Comparison of ENCODE assay signal across 8 cellular contexts in the genomic region with DNA sequence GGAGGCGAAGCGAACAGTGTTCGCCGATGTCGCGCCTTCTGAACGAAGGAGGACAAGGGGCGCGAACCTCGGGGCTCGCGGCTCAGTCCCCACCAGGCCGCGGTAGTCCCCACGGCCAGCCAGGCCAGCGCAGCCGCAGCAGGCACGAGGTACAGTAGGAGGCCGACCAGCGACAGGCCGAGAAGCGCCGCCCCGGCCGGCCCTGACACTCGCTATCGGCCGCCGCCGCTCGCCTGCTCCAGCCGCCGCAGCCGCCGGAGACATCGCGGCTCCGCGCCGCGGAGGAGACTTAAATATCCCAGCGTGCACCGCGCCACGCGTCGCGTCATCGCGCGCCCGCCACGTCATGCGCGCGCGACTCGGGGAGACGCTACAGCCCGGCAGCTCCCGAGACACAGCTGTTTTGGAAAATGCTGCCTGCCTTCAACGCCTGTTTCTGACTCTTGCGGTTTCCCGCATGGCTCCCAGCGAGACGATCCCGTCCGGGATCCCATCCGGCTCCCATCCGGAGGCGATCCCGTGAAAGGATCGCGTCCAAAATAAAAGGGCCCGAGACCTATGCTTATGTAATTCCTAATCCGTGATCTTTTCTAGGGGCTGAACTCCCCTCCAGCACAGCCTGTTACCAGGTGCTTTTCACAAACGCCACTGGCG. TPM values are rescaled to one million over a fixed set of nuclear protein-coding genes. Genes with fewer than 3 reads are reported as not detected.
A peak's percentile ranks its signal among the peaks of the same experiment; 100 is the strongest.
DNase-seq lines count a peak whose midpoint lies in the region; ATAC-seq and TF ChIP-seq lines count a peak whose summit lies in the region.
"Not testable (repeated sequence)": the region's sequence is repeated elsewhere in the genome, so short reads cannot be mapped to it uniquely, and the experiment has no call there.

A gene (minus strand): TSS at position 291 of the 654 bp plus-strand sequence. CDS start 1,215 bp downstream, outside the sequence.

- not testable (repeated sequence) for H3K79me2 ChIP-seq in GM23338 (replicated peaks; ENCODE audit: insufficient read depth)

- peak within 1 kb of the TSS; percentile 97 for H3K27ac Mint-ChIP-seq in GM23338
- peak within 1 kb of the TSS; percentile 83 for H3K27ac Mint-ChIP-seq in T-helper 17 cell
- peak within 1 kb of the TSS; percentile 97 for H3K27ac Mint-ChIP-seq in glutamatergic neuron (ENCODE audit: unreplicated experiment)
- peak within 1 kb of the TSS; percentile 99 for H3K27ac Mint-ChIP-seq in nephron progenitor cell

- ATAC-seq in GM23338 (peak; percentile 88), T-helper 17 cell (peak; percentile 94)

- intact Hi-C loops in adrenal gland (cut with DNase I) = not testable (repeated sequence)

- H4K20me1 ChIP-seq in GM23338 (replicated peaks; ENCODE audit: insufficient read depth) = not testable (repeated sequence)

- H3K4me3 Mint-ChIP-seq in GM23338 (peak within 1 kb of the TSS; percentile 90), T-helper 17 cell (peak within 1 kb of the TSS; percentile 88), glutamatergic neuron (ENCODE audit: unreplicated experiment) (peak within 1 kb of the TSS; percentile 95), nephron progenitor cell (peak within 1 kb of the TSS; percentile 95)

- DNase-seq in GM23338 (ENCODE audit: low spot score) = peak; percentile 21
- peak; percentile 16 to 28 (median 26) for DNase-seq in T-helper 17 cell
- DNase-seq in adrenal gland = peak in 6 of 7 donors; percentile 21 to 62 (median 34)
- DNase-seq in glutamatergic neuron = peak; percentile 43
- peak; percentile 37 for DNase-seq in nephron progenitor cell

- peak within 1 kb of the TSS; percentile 93 for H3K4me3 ChIP-seq in GM08714 (ENCODE audit: low read length)
- H3K4me3 ChIP-seq in GM23338 = peak within 1 kb of the TSS; percentile 74
- peak within 1 kb of the TSS; percentile 75 for H3K4me3 ChIP-seq in HUES6 (ENCODE audit: low read depth, low read length)
- H3K4me3 ChIP-seq in adrenal gland = peak within 1 kb of the TSS in 2 of 4 donors; percentile 22 to 70
- H3K4me3 ChIP-seq in subcutaneous abdominal adipose tissue (ENCODE audit: low read depth in 1 of 5, low read length in 5 of 5) = peak within 1 kb of the TSS; percentile 49 to 67 (median 63)

- H3K9me3 ChIP-seq in HUES6 (ENCODE audit: control insufficient read depth, insufficient read depth, low read depth, low read length); T-helper 17 cell (ENCODE audit: control insufficient read depth, low read length, poor library complexity, severe bottlenecking); adrenal gland (replicated peaks in 1 of 3); subcutaneous abdominal adipose tissue (ENCODE audit: control insufficient read depth in 5 of 5, low read length in 5 of 5): not testable (repeated sequence)

- H3K36me3 ChIP-seq in GM23338 (ENCODE audit: insufficient read depth); HUES6 (ENCODE audit: control insufficient read depth, insufficient read depth, low read length); adrenal gland (replicated peaks in 1 of 2); subcutaneous abdominal adipose tissue (ENCODE audit: control insufficient read depth in 5 of 5, insufficient read depth in 5 of 5, low read length in 5 of 5): not testable (repeated sequence)

- H2AFZ ChIP-seq in GM23338 = not testable (repeated sequence)

- H3K27ac ChIP-seq in GM23338 (ENCODE audit: low read depth); HUES6 (ENCODE audit: low read depth, low read length): not testable (repeated sequence)
- H3K27ac ChIP-seq in adrenal gland (peak within 1 kb of the TSS; percentile 54 to 94 (median 78)), subcutaneous abdominal adipose tissue (ENCODE audit: low read depth, low read length) (peak within 1 kb of the TSS; percentile 76)

- H3K4me1 ChIP-seq in GM23338 (ENCODE audit: insufficient read depth); HUES6 (ENCODE audit: control insufficient read depth, insufficient read depth, low read length); adrenal gland (replicated peaks in 1 of 2); subcutaneous abdominal adipose tissue (ENCODE audit: control insufficient read depth in 5 of 5, insufficient read depth in 5 of 5, low read length in 5 of 5): not testable (repeated sequence)

- H3K4me1 Mint-ChIP-seq in GM23338; T-helper 17 cell; glutamatergic neuron (ENCODE audit: low read depth, unreplicated experiment); nephron progenitor cell: not testable (repeated sequence)

- peaks cover 19% of the 10 kb centered on the region for H3K36me3 Mint-ChIP-seq in GM23338 (ENCODE audit: low read depth)
- not testable (repeated sequence) for H3K36me3 Mint-ChIP-seq in T-helper 17 cell (ENCODE audit: low read depth); glutamatergic neuron (ENCODE audit: unreplicated experiment)
- H3K36me3 Mint-ChIP-seq in nephron progenitor cell (ENCODE audit: low read depth) = peaks cover 13% of the 10 kb centered on the region

- H3K27me3 Mint-ChIP-seq in GM23338 (ENCODE audit: insufficient read depth, low read depth, poor library complexity); T-helper 17 cell; glutamatergic neuron (ENCODE audit: unreplicated experiment); nephron progenitor cell (ENCODE audit: low read depth, poor library complexity): not testable (repeated sequence)

- 0 to 1% methylated on average over 23 to 35 of the region's 78 CpGs; no CpG with 5 or more reads in 2 of the 4 donors for WGBS in adrenal gland, 4 donors

- TF ChIP-seq CTCF in GM23338 (conservative IDR thresholded peaks at IDR 0.05; ENCODE audit: low read depth in 2 of 2); adrenal gland (IDR thresholded peaks at IDR 0.05); glutamatergic neuron (IDR thresholded peaks at IDR 0.05; ENCODE audit: partially characterized antibody, unreplicated experiment); nephron progenitor cell (IDR thresholded peaks at IDR 0.05): not testable (repeated sequence)

- H3K27me3 ChIP-seq in GM23338 (ENCODE audit: insufficient read depth); HUES6 (ENCODE audit: control insufficient read depth, insufficient read depth, low read length); adrenal gland; subcutaneous abdominal adipose tissue (ENCODE audit: control insufficient read depth in 5 of 5, insufficient read depth in 4 of 5, low read length in 5 of 5): not testable (repeated sequence)

- peak within 1 kb of the TSS; percentile 82 for H3K4me2 ChIP-seq in GM23338

- H3F3A ChIP-seq in GM23338 (replicated peaks; ENCODE audit: low read depth) = not testable (repeated sequence)

- not testable (repeated sequence) for H3K9me3 Mint-ChIP-seq in GM23338; glutamatergic neuron (ENCODE audit: unreplicated experiment); nephron progenitor cell

- TF ChIP-seq POLR2A in adrenal gland (IDR thresholded peaks at IDR 0.05) = peak; percentile 51 to 75

- H3K9ac ChIP-seq in HUES6 (ENCODE audit: low read length) (peak within 1 kb of the TSS; percentile 78), subcutaneous abdominal adipose tissue (ENCODE audit: low read length in 5 of 5) (peak within 1 kb of the TSS in 4 of 5 donors; percentile 56 to 78 (median 74))

- H3K9me2 ChIP-seq in GM23338 (ENCODE audit: insufficient read depth) = not testable (repeated sequence)

TF ChIP-seq in GM23338, 12 proteins besides CTCF, POLR2A, EP300 and RAD21:
- TF ChIP-seq CREB1 (CRISPR knock-in tag; IDR thresholded peaks at IDR 0.05; ENCODE audit: low read depth) (peak; percentile 86), POLR2AphosphoS5 (IDR thresholded peaks at IDR 0.05; ENCODE audit: low read depth) (peak; percentile 46; the same call in 1 of the 2 replicates)

RNA-seq across cellular contexts. Expression of the gene that starts here (rescaled TPM):
- total RNA-seq in GM23338 (2014; rRNA removed; shearing (Covaris generic)) = 3.3 and 9.1 TPM in 2 replicates
- 6.8 and 8.7 TPM in 2 replicates for polyA plus RNA-seq in GM23338 (2016; fragmentation: Nextera tagmentation; extraction: Ambion mirVana)
- total RNA-seq in T-helper 17 cell = 10 to 100 TPM; 14.6 to 20.2 TPM
- 10 to 100 TPM in 4 of 8 donors, 1 to 10 TPM in 4; 2.1 to 24.8 (median 9.9) TPM for total RNA-seq in adrenal gland
- polyA plus RNA-seq in adrenal gland = 10 to 100 TPM in 2 of 3 donors, 1 to 10 TPM in 1; 9.6 to 15.6 (median 14.0) TPM
- 29.5 TPM for total RNA-seq in glutamatergic neuron (ENCODE audit: unreplicated experiment)
